15 cellular contexts compared by ENCODE assay signal in genomic region chr13:79044415-79044814, GRCh38.
DNase-seq lines count a peak whose midpoint lies in the region; ATAC-seq and TF ChIP-seq lines count a peak whose summit lies in the region.
"Had no signal": no experiment of that assay in that cellular context is flagged by ENCODE, and none has a peak within 500 bp of the region (broad histone marks: within the 10 kb centered on the region; RNA-seq: fewer than 3 reads in every experiment).

No MANE protein-coding gene starts in this region.

- H3K27me3 ChIP-seq in RWPE2 (ENCODE audit: insufficient read depth, poor library complexity, severe bottlenecking) (no peaks in the 10 kb centered on the region), A673 (replicated peaks; ENCODE audit: insufficient read depth, low read depth, low read length, poor library complexity) (no peaks in the 10 kb centered on the region)
- H3K27me3 ChIP-seq: BLaER1 had no signal

- POLR2A ChIA-PET in HEK293T (lab: Yijun Ruan, JAX): no interaction called here
- POLR2A ChIA-PET in A673 (lab: Charles Lee; ENCODE audit: low non-redundant PET): no interaction called here

- H3K4me1 ChIP-seq in RWPE2 (ENCODE audit: insufficient read depth, poor library complexity, severe bottlenecking) (no peaks in the 10 kb centered on the region), A673 (ENCODE audit: insufficient read depth, low read length, poor library complexity, severe bottlenecking) (no peaks in the 10 kb centered on the region)
- H3K4me1 ChIP-seq: BLaER1, Caco-2 had no signal

- peak; percentile 35 for DNase-seq in ELR (ENCODE audit: low read depth)
- no peak for DNase-seq in HEK293T (ENCODE audit: extremely low spot score)
- no peak for DNase-seq in RWPE2 (ENCODE audit: low spot score)
- peak; percentile 6 for DNase-seq in epithelial cell of prostate (ENCODE audit: low read depth, low spot score)
- no peak for DNase-seq in stimulated activated naive CD4-positive, alpha-beta T cell treated with Interleukin-2 at 50 U/mL for 16 hours (lab: John Stamatoyannopoulos, UW)
- no peak for DNase-seq in NCI-H1092 (lab: John Stamatoyannopoulos, UW)
- DNase-seq in A673 (ENCODE audit: low spot score): no peak
- DNase-seq: AML-193; Caco-2; CD8-positive, alpha-beta memory T cell; DND-41; GM23248 had no signal

- no TSS peak for BruUV-seq in A673 (replicated peaks; lab: Mats Ljungman, UMichigan)

- intact Hi-C loops in A673 (cut with micrococcal nuclease; ENCODE audit: unreplicated experiment): no loop called here

- H3K27ac ChIP-seq in RWPE2 (ENCODE audit: poor library complexity, severe bottlenecking): no peak overlapping the region
- H3K27ac ChIP-seq in epithelial cell of prostate: no peak overlapping the region
- H3K27ac ChIP-seq in A673 (ENCODE audit: low read depth, low read length, poor library complexity, severe bottlenecking): no peak overlapping the region
- H3K27ac ChIP-seq: BLaER1, GM23248 had no signal

- H3K36me3 ChIP-seq in RWPE2 (ENCODE audit: low read depth) (no peaks in the 10 kb centered on the region), A673 (ENCODE audit: insufficient read depth, low read length, poor library complexity, severe bottlenecking) (no peaks in the 10 kb centered on the region)
- H3K36me3 ChIP-seq: BLaER1 had no signal

- no peaks in the 10 kb centered on the region for H3K9me3 ChIP-seq in RWPE2 (ENCODE audit: severe bottlenecking)
- no peaks in the 10 kb centered on the region for H3K9me3 ChIP-seq in A673 (ENCODE audit: low read depth, low read length, poor library complexity, severe bottlenecking)
- H3K9me3 ChIP-seq: BLaER1, Caco-2 had no signal

- TF ChIP-seq CTCF in RWPE2 (IDR thresholded peaks at IDR 0.05; ENCODE audit: poor library complexity, severe bottlenecking): no peak
- TF ChIP-seq CTCF in A673 (conservative IDR thresholded peaks at IDR 0.05; ENCODE audit: low read depth, low read length): no peak

- H3K4me3 ChIP-seq in RWPE2 (ENCODE audit: severe bottlenecking) (no peak overlapping the region), A673 (ENCODE audit: low read depth, low read length, poor library complexity, severe bottlenecking) (no peak overlapping the region)
- H3K4me3 ChIP-seq: BLaER1, GM23248 had no signal

- ATAC-seq in RWPE2 (ENCODE audit: low read depth): peak; percentile 55; the same call in 2 of the 3 replicates
- ATAC-seq: HCT116, HepG2 had no signal

- CTCF ChIA-PET in HEK293T (lab: Yijun Ruan, JAX): no interaction called here
- CTCF ChIA-PET in A673 (lab: Charles Lee): no interaction called here

TF ChIP-seq in HEK293T, 16 proteins besides CTCF, POLR2A, EP300 and RAD21:
- TF ChIP-seq HDGF (IDR thresholded peaks at IDR 0.05; ENCODE audit: borderline replicate concordance): no peak
- no peak for TF ChIP-seq NFRKB (IDR thresholded peaks at IDR 0.05)
- peak; percentile 73 for TF ChIP-seq PKNOX1 (IDR thresholded peaks at IDR 0.05)
- peak; percentile 32; the same call in 1 of the 2 replicates for TF ChIP-seq CTBP1 (IDR thresholded peaks at IDR 0.05; ENCODE audit: borderline replicate concordance)

Comparison
In these comparisons a context has a peak if more than half of its experiments do, and no peak if none do; other contexts are left out.
1. DNase-seq: peak in ELR (single experiment) and epithelial cell of prostate (single experiment); none in HEK293T (single experiment), RWPE2 (single experiment), stimulated activated naive CD4-positive, alpha-beta T cell treated with Interleukin-2 at 50 U/mL for 16 hours (single experiment), NCI-H1092 (single experiment) and A673 (single experiment).